In genomic region chr5:173778152-173778782, GRCh38 we compare ENCODE assay signal across 1 cellular context.
TF ChIP-seq lines count a peak whose summit lies in the region.

No MANE protein-coding gene starts in this region.

TF ChIP-seq in K562, 482 proteins besides CTCF, POLR2A, EP300 and RAD21 (continued from another document and continues in another):
- TF ChIP-seq ZC3H4 (CRISPR knock-in tag; IDR thresholded peaks at IDR 0.05; ENCODE audit: borderline replicate concordance) (no peak), SP1 (CRISPR knock-in tag; IDR thresholded peaks at IDR 0.05) (no peak), CGGBP1 (CRISPR knock-in tag; IDR thresholded peaks at IDR 0.05) (no peak), ZNF274 (IDR thresholded peaks at IDR 0.05; ENCODE audit: borderline replicate concordance, low read depth, low read length) (no peak), ARHGAP35 (IDR thresholded peaks at IDR 0.05; ENCODE audit: partially characterized antibody) (no peak), AFF1 (IDR thresholded peaks at IDR 0.05; ENCODE audit: low read depth in 1 of 2, partially characterized antibody in 2 of 2) (no peak), PBX2 (CRISPR knock-in tag; IDR thresholded peaks at IDR 0.05; ENCODE audit: low read depth) (no peak), PBX2 (tag; conservative IDR thresholded peaks at IDR 0.05; ENCODE audit: low read depth) (0 out of 2 replicates have a peak, but pooled peaks have one; percentile 13), XRCC4 (IDR thresholded peaks at IDR 0.05; ENCODE audit: extremely low read depth, insufficient read depth, insufficient read length) (no peak), ZNF589 (CRISPR knock-in tag; IDR thresholded peaks at IDR 0.05; ENCODE audit: low read depth) (0 out of 2 replicates have a peak, but pooled peaks have one; percentile 21), ESRRA (IDR thresholded peaks at IDR 0.05; ENCODE audit: borderline replicate concordance, low read depth) (no peak), SREBF1 (IDR thresholded peaks at IDR 0.05; ENCODE audit: borderline replicate concordance, low read depth, low read length) (no peak), BRCA1 (IDR thresholded peaks at IDR 0.05) (no peak), BRCA1 (CRISPR knock-in tag; IDR thresholded peaks at IDR 0.05) (no peak), ZNF282 (CRISPR knock-in tag; IDR thresholded peaks at IDR 0.05) (no peak), HEY1 (CRISPR knock-in tag; IDR thresholded peaks at IDR 0.05; ENCODE audit: borderline replicate concordance) (no peak), RB1 (IDR thresholded peaks at IDR 0.05; ENCODE audit: low read depth) (no peak), HINFP (tag; conservative IDR thresholded peaks at IDR 0.05; ENCODE audit: low read depth) (peak; percentile 67; the same call in 1 of the 2 replicates), FOXA1 (IDR thresholded peaks at IDR 0.05; ENCODE audit: borderline replicate concordance) (no peak), THAP12 (CRISPR knock-in tag; IDR thresholded peaks at IDR 0.05) (no peak), PCBP1 (IDR thresholded peaks at IDR 0.05; ENCODE audit: low read depth, low read length, poor library complexity, severe bottlenecking) (no peak), ZNF75A (CRISPR knock-in tag; IDR thresholded peaks at IDR 0.05) (0 out of 2 replicates have a peak, but pooled peaks have one; percentile 17), ZNF76 (CRISPR knock-in tag; IDR thresholded peaks at IDR 0.05; ENCODE audit: borderline replicate concordance) (peak; percentile 85), BCOR (IDR thresholded peaks at IDR 0.05) (no peak), HNRNPK (IDR thresholded peaks at IDR 0.05; ENCODE audit: low read depth, low read length, poor library complexity, severe bottlenecking) (no peak), HLTF (IDR thresholded peaks at IDR 0.05) (no peak), SLC30A9 (CRISPR knock-in tag; IDR thresholded peaks at IDR 0.05) (no peak), NR2C2 (CRISPR knock-in tag; IDR thresholded peaks at IDR 0.05) (no peak), NR2C2 (tag; IDR thresholded peaks at IDR 0.05) (peak; percentile 84), HMBOX1 (IDR thresholded peaks at IDR 0.05) (no peak), ZNF444 (CRISPR knock-in tag; IDR thresholded peaks at IDR 0.05) (no peak), ZNF146 (CRISPR knock-in tag; IDR thresholded peaks at IDR 0.05; ENCODE audit: unreplicated experiment) (no peak), YY1 (IDR thresholded peaks at IDR 0.05; ENCODE audit: borderline replicate concordance in 1 of 3, control insufficient read depth in 1 of 3, extremely low read depth in 1 of 3, insufficient read depth in 3 of 3, insufficient read length in 1 of 3, insufficient replicate concordance in 2 of 3, low read depth in 1 of 3, low read length in 2 of 3) (peak in 1 of 3 experiments; percentile 65), ZNF384 (IDR thresholded peaks at IDR 0.05; ENCODE audit: low read depth, low read length) (no peak), ZNF316 (IDR thresholded peaks at IDR 0.05) (0 out of 2 replicates have a peak, but pooled peaks have one; percentile 1), HMG20B (CRISPR knock-in tag; IDR thresholded peaks at IDR 0.05) (no peak), SIN3A (IDR thresholded peaks at IDR 0.05; ENCODE audit: borderline replicate concordance in 2 of 2, control insufficient read depth in 1 of 2, low read depth in 2 of 2, low read length in 2 of 2) (no peak), RBM22 (IDR thresholded peaks at IDR 0.05; ENCODE audit: low read depth, low read length, poor library complexity, severe bottlenecking) (no peak), NFE2L1 (tag; IDR thresholded peaks at IDR 0.05; ENCODE audit: borderline replicate concordance, low read depth) (no peak), ZNF512 (tag; IDR thresholded peaks at IDR 0.05) (no peak), MECOM (CRISPR knock-in tag; IDR thresholded peaks at IDR 0.05) (no peak), CREB5 (CRISPR knock-in tag; IDR thresholded peaks at IDR 0.05) (no peak), RBBP5 (IDR thresholded peaks at IDR 0.05; ENCODE audit: borderline replicate concordance, insufficient read depth, low read length, poor library complexity, severe bottlenecking) (no peak), ZNF586 (CRISPR knock-in tag; conservative IDR thresholded peaks at IDR 0.05) (no peak), XRCC5 (IDR thresholded peaks at IDR 0.05; ENCODE audit: low read depth, low read length) (no peak), SP2 (IDR thresholded peaks at IDR 0.05; ENCODE audit: extremely low read depth, low read depth, low read length, poor library complexity, severe bottlenecking) (no peak), MITF (IDR thresholded peaks at IDR 0.05) (no peak), CCAR2 (IDR thresholded peaks at IDR 0.05; ENCODE audit: low read depth, low read length) (no peak), MXI1 (IDR thresholded peaks at IDR 0.05; ENCODE audit: low read depth, low read length) (no peak), SREBF2 (CRISPR knock-in tag; IDR thresholded peaks at IDR 0.05) (no peak), SIN3B (IDR thresholded peaks at IDR 0.05; ENCODE audit: low read depth) (no peak), CHD2 (IDR thresholded peaks at IDR 0.05; ENCODE audit: low read depth, low read length) (no peak), ZNF431 (CRISPR knock-in tag; IDR thresholded peaks at IDR 0.05) (no peak), SNRNP70 (optimal IDR thresholded peaks at IDR 0.05; ENCODE audit: low read depth, low read length) (no peak), PHB2 (IDR thresholded peaks at IDR 0.05; ENCODE audit: low read depth) (no peak), NFRKB (IDR thresholded peaks at IDR 0.05; ENCODE audit: low read depth) (no peak), ZFP36 (IDR thresholded peaks at IDR 0.05; ENCODE audit: low read depth, low read length, partially characterized antibody) (no peak)
